ENCODE assay signal across 1 cellular context in the genomic region with DNA sequence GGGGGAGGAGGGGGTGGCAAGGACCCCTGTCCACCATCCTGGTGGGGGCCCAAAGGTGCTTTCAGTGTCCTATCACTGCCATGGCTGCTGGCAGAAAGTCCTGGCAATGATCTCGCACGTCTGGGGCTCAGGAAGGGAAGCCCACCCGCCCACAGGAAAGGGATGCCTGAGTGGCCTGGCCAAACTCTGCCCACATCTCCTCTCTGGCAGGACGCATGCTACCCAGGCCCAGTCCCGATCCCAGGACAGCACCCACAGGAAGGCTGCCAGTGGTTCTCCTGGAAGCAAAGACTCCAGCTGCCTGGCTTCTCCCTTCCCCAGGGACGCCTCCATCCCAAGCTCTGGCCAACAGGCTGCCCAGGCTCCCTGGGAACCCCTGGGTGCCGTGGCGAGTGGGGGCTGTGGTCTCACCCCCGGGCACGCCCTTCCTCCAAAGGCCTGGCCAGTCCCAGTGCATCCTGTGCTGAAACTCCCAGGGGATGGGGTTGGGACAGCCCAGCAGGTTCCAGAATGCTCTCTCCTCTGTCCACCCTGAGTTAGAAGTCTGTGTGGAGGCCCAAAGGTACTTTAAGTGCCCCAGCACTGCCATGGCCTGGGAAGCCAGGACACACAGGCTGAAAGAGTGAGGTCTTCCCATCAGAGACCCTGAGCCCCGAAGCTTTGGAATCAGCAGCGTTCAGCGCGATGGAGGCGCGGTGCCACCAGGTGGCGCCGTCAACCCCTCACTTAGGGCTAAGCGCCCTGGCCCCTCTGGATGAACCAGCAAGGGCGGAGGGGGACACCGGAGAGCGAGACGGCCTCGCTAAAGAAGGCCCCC.
TF ChIP-seq lines count a peak whose summit lies in the region.

No MANE protein-coding gene starts in this region.

TF ChIP-seq in HepG2, 621 proteins besides CTCF, POLR2A, EP300 and RAD21 (continued from another document and continues in another):
- TF ChIP-seq TRIM24 (CRISPR knock-in tag; IDR thresholded peaks at IDR 0.05) (no peak), ZNF773 (CRISPR knock-in tag; IDR thresholded peaks at IDR 0.05; ENCODE audit: borderline replicate concordance) (no peak), ZZZ3 (CRISPR knock-in tag; IDR thresholded peaks at IDR 0.05; ENCODE audit: borderline replicate concordance) (no peak), U2AF1 (optimal IDR thresholded peaks at IDR 0.05; ENCODE audit: low read depth, low read length) (no peak), GTF3A (CRISPR knock-in tag; conservative IDR thresholded peaks at IDR 0.05) (no peak), ZNF292 (CRISPR knock-in tag; IDR thresholded peaks at IDR 0.05; ENCODE audit: borderline replicate concordance, low read depth) (no peak), MAZ (IDR thresholded peaks at IDR 0.05; ENCODE audit: borderline replicate concordance, low read depth, low read length) (peak; percentile 29; the same call in 1 of the 2 replicates), MAZ (CRISPR knock-in tag; IDR thresholded peaks at IDR 0.05; ENCODE audit: low read depth) (peak; percentile 77), MIXL1 (CRISPR knock-in tag; IDR thresholded peaks at IDR 0.05) (no peak), ZNF614 (CRISPR knock-in tag; IDR thresholded peaks at IDR 0.05; ENCODE audit: borderline replicate concordance) (no peak), ZNF724P (CRISPR knock-in tag; IDR thresholded peaks at IDR 0.05; ENCODE audit: borderline replicate concordance) (no peak), HNRNPLL (IDR thresholded peaks at IDR 0.05; ENCODE audit: low read depth, low read length, poor library complexity, severe bottlenecking) (no peak), KDM6A (CRISPR knock-in tag; IDR thresholded peaks at IDR 0.05; ENCODE audit: low read depth) (no peak), ZNF878 (CRISPR knock-in tag; IDR thresholded peaks at IDR 0.05) (no peak), ARHGAP35 (CRISPR knock-in tag; IDR thresholded peaks at IDR 0.05; ENCODE audit: borderline replicate concordance) (0 out of 2 replicates have a peak, but pooled peaks have one; percentile 19), ZNF224 (CRISPR knock-in tag; IDR thresholded peaks at IDR 0.05) (0 out of 2 replicates have a peak, but pooled peaks have one; percentile 30), EZH2 (conservative IDR thresholded peaks at IDR 0.05; ENCODE audit: low read depth, low read length) (peak; percentile 10; the same call in 1 of the 2 replicates), TCF12 (IDR thresholded peaks at IDR 0.05) (no peak), TCF12 (CRISPR knock-in tag; IDR thresholded peaks at IDR 0.05) (no peak)
- TF ChIP-seq, protein P1, sequence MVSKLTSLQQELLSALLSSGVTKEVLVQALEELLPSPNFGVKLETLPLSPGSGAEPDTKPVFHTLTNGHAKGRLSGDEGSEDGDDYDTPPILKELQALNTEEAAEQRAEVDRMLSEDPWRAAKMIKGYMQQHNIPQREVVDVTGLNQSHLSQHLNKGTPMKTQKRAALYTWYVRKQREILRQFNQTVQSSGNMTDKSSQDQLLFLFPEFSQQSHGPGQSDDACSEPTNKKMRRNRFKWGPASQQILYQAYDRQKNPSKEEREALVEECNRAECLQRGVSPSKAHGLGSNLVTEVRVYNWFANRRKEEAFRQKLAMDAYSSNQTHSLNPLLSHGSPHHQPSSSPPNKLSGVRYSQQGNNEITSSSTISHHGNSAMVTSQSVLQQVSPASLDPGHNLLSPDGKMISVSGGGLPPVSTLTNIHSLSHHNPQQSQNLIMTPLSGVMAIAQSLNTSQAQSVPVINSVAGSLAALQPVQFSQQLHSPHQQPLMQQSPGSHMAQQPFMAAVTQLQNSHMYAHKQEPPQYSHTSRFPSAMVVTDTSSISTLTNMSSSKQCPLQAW (CRISPR knock-in tag; IDR thresholded peaks at IDR 0.05) = peak; percentile 58; the same call in 1 of the 2 replicates
- TF ChIP-seq, protein P2, sequence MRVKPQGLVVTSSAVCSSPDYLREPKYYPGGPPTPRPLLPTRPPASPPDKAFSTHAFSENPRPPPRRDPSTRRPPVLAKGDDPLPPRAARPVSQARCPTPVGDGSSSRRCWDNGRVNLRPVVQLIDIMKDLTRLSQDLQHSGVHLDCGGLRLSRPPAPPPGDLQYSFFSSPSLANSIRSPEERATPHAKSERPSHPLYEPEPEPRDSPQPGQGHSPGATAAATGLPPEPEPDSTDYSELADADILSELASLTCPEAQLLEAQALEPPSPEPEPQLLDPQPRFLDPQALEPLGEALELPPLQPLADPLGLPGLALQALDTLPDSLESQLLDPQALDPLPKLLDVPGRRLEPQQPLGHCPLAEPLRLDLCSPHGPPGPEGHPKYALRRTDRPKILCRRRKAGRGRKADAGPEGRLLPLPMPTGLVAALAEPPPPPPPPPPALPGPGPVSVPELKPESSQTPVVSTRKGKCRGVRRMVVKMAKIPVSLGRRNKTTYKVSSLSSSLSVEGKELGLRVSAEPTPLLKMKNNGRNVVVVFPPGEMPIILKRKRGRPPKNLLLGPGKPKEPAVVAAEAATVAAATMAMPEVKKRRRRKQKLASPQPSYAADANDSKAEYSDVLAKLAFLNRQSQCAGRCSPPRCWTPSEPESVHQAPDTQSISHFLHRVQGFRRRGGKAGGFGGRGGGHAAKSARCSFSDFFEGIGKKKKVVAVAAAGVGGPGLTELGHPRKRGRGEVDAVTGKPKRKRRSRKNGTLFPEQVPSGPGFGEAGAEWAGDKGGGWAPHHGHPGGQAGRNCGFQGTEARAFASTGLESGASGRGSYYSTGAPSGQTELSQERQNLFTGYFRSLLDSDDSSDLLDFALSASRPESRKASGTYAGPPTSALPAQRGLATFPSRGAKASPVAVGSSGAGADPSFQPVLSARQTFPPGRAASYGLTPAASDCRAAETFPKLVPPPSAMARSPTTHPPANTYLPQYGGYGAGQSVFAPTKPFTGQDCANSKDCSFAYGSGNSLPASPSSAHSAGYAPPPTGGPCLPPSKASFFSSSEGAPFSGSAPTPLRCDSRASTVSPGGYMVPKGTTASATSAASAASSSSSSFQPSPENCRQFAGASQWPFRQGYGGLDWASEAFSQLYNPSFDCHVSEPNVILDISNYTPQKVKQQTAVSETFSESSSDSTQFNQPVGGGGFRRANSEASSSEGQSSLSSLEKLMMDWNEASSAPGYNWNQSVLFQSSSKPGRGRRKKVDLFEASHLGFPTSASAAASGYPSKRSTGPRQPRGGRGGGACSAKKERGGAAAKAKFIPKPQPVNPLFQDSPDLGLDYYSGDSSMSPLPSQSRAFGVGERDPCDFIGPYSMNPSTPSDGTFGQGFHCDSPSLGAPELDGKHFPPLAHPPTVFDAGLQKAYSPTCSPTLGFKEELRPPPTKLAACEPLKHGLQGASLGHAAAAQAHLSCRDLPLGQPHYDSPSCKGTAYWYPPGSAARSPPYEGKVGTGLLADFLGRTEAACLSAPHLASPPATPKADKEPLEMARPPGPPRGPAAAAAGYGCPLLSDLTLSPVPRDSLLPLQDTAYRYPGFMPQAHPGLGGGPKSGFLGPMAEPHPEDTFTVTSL (CRISPR knock-in tag; IDR thresholded peaks at IDR 0.05; ENCODE audit: borderline replicate concordance) = no peak
- TF ChIP-seq, protein P3, sequence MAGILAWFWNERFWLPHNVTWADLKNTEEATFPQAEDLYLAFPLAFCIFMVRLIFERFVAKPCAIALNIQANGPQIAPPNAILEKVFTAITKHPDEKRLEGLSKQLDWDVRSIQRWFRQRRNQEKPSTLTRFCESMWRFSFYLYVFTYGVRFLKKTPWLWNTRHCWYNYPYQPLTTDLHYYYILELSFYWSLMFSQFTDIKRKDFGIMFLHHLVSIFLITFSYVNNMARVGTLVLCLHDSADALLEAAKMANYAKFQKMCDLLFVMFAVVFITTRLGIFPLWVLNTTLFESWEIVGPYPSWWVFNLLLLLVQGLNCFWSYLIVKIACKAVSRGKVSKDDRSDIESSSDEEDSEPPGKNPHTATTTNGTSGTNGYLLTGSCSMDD (CRISPR knock-in tag; IDR thresholded peaks at IDR 0.05) = no peak
- TF ChIP-seq, protein P4, sequence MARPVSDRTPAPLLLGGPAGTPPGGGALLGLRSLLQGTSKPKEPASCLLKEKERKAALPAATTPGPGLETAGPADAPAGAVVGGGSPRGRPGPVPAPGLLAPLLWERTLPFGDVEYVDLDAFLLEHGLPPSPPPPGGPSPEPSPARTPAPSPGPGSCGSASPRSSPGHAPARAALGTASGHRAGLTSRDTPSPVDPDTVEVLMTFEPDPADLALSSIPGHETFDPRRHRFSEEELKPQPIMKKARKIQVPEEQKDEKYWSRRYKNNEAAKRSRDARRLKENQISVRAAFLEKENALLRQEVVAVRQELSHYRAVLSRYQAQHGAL (CRISPR knock-in tag; IDR thresholded peaks at IDR 0.05; ENCODE audit: not compliant biosample characterization) = no peak
- TF ChIP-seq, protein P5, sequence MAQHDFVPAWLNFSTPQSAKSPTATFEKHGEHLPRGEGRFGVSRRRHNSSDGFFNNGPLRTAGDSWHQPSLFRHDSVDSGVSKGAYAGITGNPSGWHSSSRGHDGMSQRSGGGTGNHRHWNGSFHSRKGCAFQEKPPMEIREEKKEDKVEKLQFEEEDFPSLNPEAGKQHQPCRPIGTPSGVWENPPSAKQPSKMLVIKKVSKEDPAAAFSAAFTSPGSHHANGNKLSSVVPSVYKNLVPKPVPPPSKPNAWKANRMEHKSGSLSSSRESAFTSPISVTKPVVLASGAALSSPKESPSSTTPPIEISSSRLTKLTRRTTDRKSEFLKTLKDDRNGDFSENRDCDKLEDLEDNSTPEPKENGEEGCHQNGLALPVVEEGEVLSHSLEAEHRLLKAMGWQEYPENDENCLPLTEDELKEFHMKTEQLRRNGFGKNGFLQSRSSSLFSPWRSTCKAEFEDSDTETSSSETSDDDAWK (CRISPR knock-in tag; IDR thresholded peaks at IDR 0.05) = no peak
- TF ChIP-seq, protein P6, sequence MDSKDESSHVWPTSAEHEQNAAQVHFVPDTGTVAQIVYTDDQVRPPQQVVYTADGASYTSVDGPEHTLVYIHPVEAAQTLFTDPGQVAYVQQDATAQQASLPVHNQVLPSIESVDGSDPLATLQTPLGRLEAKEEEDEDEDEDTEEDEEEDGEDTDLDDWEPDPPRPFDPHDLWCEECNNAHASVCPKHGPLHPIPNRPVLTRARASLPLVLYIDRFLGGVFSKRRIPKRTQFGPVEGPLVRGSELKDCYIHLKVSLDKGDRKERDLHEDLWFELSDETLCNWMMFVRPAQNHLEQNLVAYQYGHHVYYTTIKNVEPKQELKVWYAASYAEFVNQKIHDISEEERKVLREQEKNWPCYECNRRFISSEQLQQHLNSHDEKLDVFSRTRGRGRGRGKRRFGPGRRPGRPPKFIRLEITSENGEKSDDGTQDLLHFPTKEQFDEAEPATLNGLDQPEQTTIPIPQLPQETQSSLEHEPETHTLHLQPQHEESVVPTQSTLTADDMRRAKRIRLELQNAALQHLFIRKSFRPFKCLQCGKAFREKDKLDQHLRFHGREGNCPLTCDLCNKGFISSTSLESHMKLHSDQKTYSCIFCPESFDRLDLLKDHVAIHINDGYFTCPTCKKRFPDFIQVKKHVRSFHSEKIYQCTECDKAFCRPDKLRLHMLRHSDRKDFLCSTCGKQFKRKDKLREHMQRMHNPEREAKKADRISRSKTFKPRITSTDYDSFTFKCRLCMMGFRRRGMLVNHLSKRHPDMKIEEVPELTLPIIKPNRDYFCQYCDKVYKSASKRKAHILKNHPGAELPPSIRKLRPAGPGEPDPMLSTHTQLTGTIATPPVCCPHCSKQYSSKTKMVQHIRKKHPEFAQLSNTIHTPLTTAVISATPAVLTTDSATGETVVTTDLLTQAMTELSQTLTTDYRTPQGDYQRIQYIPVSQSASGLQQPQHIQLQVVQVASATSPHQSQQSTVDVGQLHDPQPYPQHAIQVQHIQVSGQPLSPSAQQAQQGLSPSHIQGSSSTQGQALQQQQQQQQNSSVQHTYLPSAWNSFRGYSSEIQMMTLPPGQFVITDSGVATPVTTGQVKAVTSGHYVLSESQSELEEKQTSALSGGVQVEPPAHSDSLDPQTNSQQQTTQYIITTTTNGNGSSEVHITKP (CRISPR knock-in tag; IDR thresholded peaks at IDR 0.05; ENCODE audit: low read depth) = 0 out of 2 replicates have a peak, but pooled peaks have one; percentile 20
- TF ChIP-seq, protein P7, sequence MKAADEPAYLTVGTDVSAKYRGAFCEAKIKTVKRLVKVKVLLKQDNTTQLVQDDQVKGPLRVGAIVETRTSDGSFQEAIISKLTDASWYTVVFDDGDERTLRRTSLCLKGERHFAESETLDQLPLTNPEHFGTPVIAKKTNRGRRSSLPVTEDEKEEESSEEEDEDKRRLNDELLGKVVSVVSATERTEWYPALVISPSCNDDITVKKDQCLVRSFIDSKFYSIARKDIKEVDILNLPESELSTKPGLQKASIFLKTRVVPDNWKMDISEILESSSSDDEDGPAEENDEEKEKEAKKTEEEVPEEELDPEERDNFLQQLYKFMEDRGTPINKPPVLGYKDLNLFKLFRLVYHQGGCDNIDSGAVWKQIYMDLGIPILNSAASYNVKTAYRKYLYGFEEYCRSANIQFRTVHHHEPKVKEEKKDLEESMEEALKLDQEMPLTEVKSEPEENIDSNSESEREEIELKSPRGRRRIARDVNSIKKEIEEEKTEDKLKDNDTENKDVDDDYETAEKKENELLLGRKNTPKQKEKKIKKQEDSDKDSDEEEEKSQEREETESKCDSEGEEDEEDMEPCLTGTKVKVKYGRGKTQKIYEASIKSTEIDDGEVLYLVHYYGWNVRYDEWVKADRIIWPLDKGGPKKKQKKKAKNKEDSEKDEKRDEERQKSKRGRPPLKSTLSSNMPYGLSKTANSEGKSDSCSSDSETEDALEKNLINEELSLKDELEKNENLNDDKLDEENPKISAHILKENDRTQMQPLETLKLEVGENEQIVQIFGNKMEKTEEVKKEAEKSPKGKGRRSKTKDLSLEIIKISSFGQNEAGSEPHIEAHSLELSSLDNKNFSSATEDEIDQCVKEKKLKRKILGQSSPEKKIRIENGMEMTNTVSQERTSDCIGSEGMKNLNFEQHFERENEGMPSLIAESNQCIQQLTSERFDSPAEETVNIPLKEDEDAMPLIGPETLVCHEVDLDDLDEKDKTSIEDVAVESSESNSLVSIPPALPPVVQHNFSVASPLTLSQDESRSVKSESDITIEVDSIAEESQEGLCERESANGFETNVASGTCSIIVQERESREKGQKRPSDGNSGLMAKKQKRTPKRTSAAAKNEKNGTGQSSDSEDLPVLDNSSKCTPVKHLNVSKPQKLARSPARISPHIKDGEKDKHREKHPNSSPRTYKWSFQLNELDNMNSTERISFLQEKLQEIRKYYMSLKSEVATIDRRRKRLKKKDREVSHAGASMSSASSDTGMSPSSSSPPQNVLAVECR (CRISPR knock-in tag; IDR thresholded peaks at IDR 0.05; ENCODE audit: borderline replicate concordance) = 0 out of 2 replicates have a peak, but pooled peaks have one; percentile 25
- TF ChIP-seq, protein P8, sequence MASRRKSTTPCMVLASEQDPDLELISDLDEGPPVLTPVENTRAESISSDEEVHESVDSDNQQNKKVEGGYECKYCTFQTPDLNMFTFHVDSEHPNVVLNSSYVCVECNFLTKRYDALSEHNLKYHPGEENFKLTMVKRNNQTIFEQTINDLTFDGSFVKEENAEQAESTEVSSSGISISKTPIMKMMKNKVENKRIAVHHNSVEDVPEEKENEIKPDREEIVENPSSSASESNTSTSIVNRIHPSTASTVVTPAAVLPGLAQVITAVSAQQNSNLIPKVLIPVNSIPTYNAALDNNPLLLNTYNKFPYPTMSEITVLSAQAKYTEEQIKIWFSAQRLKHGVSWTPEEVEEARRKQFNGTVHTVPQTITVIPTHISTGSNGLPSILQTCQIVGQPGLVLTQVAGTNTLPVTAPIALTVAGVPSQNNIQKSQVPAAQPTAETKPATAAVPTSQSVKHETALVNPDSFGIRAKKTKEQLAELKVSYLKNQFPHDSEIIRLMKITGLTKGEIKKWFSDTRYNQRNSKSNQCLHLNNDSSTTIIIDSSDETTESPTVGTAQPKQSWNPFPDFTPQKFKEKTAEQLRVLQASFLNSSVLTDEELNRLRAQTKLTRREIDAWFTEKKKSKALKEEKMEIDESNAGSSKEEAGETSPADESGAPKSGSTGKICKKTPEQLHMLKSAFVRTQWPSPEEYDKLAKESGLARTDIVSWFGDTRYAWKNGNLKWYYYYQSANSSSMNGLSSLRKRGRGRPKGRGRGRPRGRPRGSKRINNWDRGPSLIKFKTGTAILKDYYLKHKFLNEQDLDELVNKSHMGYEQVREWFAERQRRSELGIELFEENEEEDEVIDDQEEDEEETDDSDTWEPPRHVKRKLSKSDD (CRISPR knock-in tag; IDR thresholded peaks at IDR 0.05; ENCODE audit: low read depth) = no peak
